ENCODE assay signal across 8 cellular contexts in genomic region chr2:148887349-148888002, GRCh38. TPM values are rescaled to one million over a fixed set of nuclear protein-coding genes. Genes with fewer than 3 reads are reported as not detected.
A peak's percentile ranks its signal among the peaks of the same experiment; 100 is the strongest.
DNase-seq lines count a peak whose midpoint lies in the region; ATAC-seq, FAIRE-seq and TF ChIP-seq lines count a peak whose summit lies in the region.

No MANE protein-coding gene starts in this region.

- ATAC-seq in memory B cell (ENCODE audit: low read depth) (peak; percentile 46), GM19328 (IDR thresholded peaks at IDR 0.05; ENCODE audit: unreplicated experiment) (no peak)

- intact Hi-C loops in left ventricle myocardium inferior (cut with micrococcal nuclease), result no loop called here
- intact Hi-C loops in cardiac septum (cut with DNase I), result no loop called here
- intact Hi-C loops in uterus (cut with DNase I; ENCODE audit: low total_unique reads), result no loop called here

- peak overlapping the region; percentile 10 for H3K9ac ChIP-seq in astrocyte (ENCODE audit: low read length)

- H3K4me3 Mint-ChIP-seq in astrocyte (ENCODE audit: unreplicated experiment) (peak overlapping the region; percentile 82), memory B cell (peak overlapping the region; percentile 82)

- peak overlapping the region; percentile 77 for H2AFZ ChIP-seq in astrocyte (ENCODE audit: low read depth, low read length)

- H3K27ac ChIP-seq in left ventricle myocardium inferior (replicated peaks) (no peak overlapping the region), astrocyte (ENCODE audit: low read depth, low read length) (no peak overlapping the region), uterus (no peak overlapping the region)

- no peaks in the 10 kb centered on the region for H3K36me3 ChIP-seq in left ventricle myocardium inferior
- H3K36me3 ChIP-seq in astrocyte (ENCODE audit: insufficient read depth, low read length), result no peaks in the 10 kb centered on the region
- H3K36me3 ChIP-seq in uterus, result no peaks in the 10 kb centered on the region

- no peaks in the 10 kb centered on the region for H4K20me1 ChIP-seq in astrocyte (ENCODE audit: insufficient read depth, low read length)

- peaks cover 68% of the 10 kb centered on the region for H3K27me3 ChIP-seq in left ventricle myocardium inferior (ENCODE audit: low read depth)
- H3K27me3 ChIP-seq in astrocyte (ENCODE audit: insufficient read depth, low read length), result peaks cover 13% of the 10 kb centered on the region
- peaks cover 0 to 11% of the 10 kb centered on the region in 2 donors for H3K27me3 ChIP-seq in uterus

- no peak for FAIRE-seq in astrocyte (lab: Jason Lieb, UNC)

- H3K4me1 Mint-ChIP-seq in astrocyte (ENCODE audit: low read depth, unreplicated experiment) (peaks cover 5% of the 10 kb centered on the region), memory B cell (peaks cover 6% of the 10 kb centered on the region)

- H3K9me3 ChIP-seq in left ventricle myocardium inferior (replicated peaks) (peaks cover 6% of the 10 kb centered on the region), astrocyte (ENCODE audit: insufficient read depth, low read depth, low read length) (no peaks in the 10 kb centered on the region), uterus (no peaks in the 10 kb centered on the region)

- H3K36me3 Mint-ChIP-seq in astrocyte (ENCODE audit: low read depth, unreplicated experiment) (no peaks in the 10 kb centered on the region), memory B cell (peaks cover 4% of the 10 kb centered on the region)

- H3K4me1 ChIP-seq in left ventricle myocardium inferior, result peaks cover 11% of the 10 kb centered on the region
- H3K4me1 ChIP-seq in astrocyte (ENCODE audit: insufficient read depth, low read length), result no peaks in the 10 kb centered on the region
- H3K4me1 ChIP-seq in uterus, result no peaks in the 10 kb centered on the region

- H3K27me3 Mint-ChIP-seq in astrocyte (ENCODE audit: low read depth, unreplicated experiment) (no peaks in the 10 kb centered on the region), memory B cell (peaks cover 17% of the 10 kb centered on the region)

- H3K9me3 Mint-ChIP-seq in astrocyte (ENCODE audit: unreplicated experiment) (no peaks in the 10 kb centered on the region), memory B cell (no peaks in the 10 kb centered on the region)

- no peaks in the 10 kb centered on the region for H3K79me2 ChIP-seq in astrocyte (ENCODE audit: insufficient read depth, low read length)

- no peak for TF ChIP-seq POLR2A in uterus (IDR thresholded peaks at IDR 0.05)

- DNase-seq in left ventricle myocardium inferior (no peak), cardiac septum (ENCODE audit: low spot score) (no peak), astrocyte (ENCODE audit: low read depth) (no peak), memory B cell (ENCODE audit: low spot score in 2 of 2) (no peak), uterus (no peak), T-helper 9 cell (no peak), NCI-H187 (lab: John Stamatoyannopoulos, UW) (no peak)

- TF ChIP-seq CTCF in left ventricle myocardium inferior (IDR thresholded peaks at IDR 0.05; ENCODE audit: borderline replicate concordance), result no peak
- TF ChIP-seq CTCF in astrocyte (IDR thresholded peaks at IDR 0.05; ENCODE audit: insufficient read depth, low read depth, low read length), result no peak
- TF ChIP-seq CTCF in uterus (IDR thresholded peaks at IDR 0.05), result no peak

- H3K4me2 ChIP-seq in astrocyte (ENCODE audit: low read length), result peak overlapping the region; percentile 85

- H3K27ac Mint-ChIP-seq in astrocyte (ENCODE audit: unreplicated experiment), result no peak overlapping the region
- H3K27ac Mint-ChIP-seq in memory B cell, result no peak overlapping the region

- peak overlapping the region; percentile 60 for H3K4me3 ChIP-seq in left ventricle myocardium inferior
- H3K4me3 ChIP-seq in astrocyte (ENCODE audit: insufficient read depth, low read depth, low read length), result peak overlapping the region; percentile 46
- peak overlapping the region; percentile 12 to 17 for H3K4me3 ChIP-seq in uterus

RNA-seq across cellular contexts. Expression of gene KIF5C, which starts 12.4 kb away (rescaled TPM):
- total RNA-seq in left ventricle myocardium inferior, result 0.47 TPM
- total RNA-seq in cardiac septum, result 0.73 TPM
- total RNA-seq in astrocyte, result 21.0 and 24.3 TPM in 2 replicates
- 10 to 100 TPM in 1 of 4 donors, 1 to 10 TPM in 2, under 1 TPM in 1; 0.77 to 11.0 (median 1.9) TPM for total RNA-seq in uterus
